Comparison of ENCODE assay signal across 8 cellular contexts in genomic region chr3:129160891-129161859, GRCh38. TPM values are rescaled to one million over a fixed set of nuclear protein-coding genes. Genes with fewer than 3 reads are reported as not detected.
DNase-seq lines count a peak whose midpoint lies in the region; ATAC-seq lines count a peak whose summit lies in the region.

ISY1 (minus strand) TSS chr3:129161063; CDS start chr3:129160975, 88 bp downstream.

- intact Hi-C loops in left colon (cut with DNase I, micrococcal nuclease) = no loop called here

- peak within 1 kb of the TSS; percentile 95 for H3K27ac ChIP-seq in cingulate gyrus (ENCODE audit: low read depth, low read length)

- ATAC-seq in HG03460 (IDR thresholded peaks at IDR 0.05; ENCODE audit: unreplicated experiment) = peak; percentile 77
- peak; percentile 90 for ATAC-seq in left colon

- DNase-seq in C1 segment of cervical spinal cord (lab: John Stamatoyannopoulos, UW) (peak; percentile 49 to 97 (median 90)), GM19240 (ENCODE audit: insufficient read length, low spot score) (peak; percentile 84), NCI-H524 treated with DMSO at 0.1 percent for 48 hours (lab: John Stamatoyannopoulos, UW) (peak; percentile 97), left colon (peak; percentile 88 to 90)
- DNase-seq in activated CD4-positive, alpha-beta T cell treated with anti-CD3 and anti-CD28 coated beads for 4 hours = peak; percentile 82 to 85
- DNase-seq in stimulated activated CD4-positive, alpha-beta T cell treated with anti-CD3 and anti-CD28 coated beads, Interleukin-1b, Interleukin-23, amount 100 ng/mL, for 48 hours = peak; percentile 91

RNA-seq across cellular contexts. Expression of gene ISY1, which starts in this region (rescaled TPM):
- total RNA-seq in left colon = 10 to 100 TPM; 27.0 to 32.0 TPM

Comparison
In these comparisons a context has a peak if more than half of its experiments do, and no peak if none do; other contexts are left out.
1. Peak in every context shown above with its lines: DNase-seq, ATAC-seq and H3K27ac ChIP-seq.